In genomic region chr12:8612629-8613028, GRCh38 we compare ENCODE assay signal across 26 cellular contexts. TPM values are rescaled to one million over a fixed set of nuclear protein-coding genes. Genes with fewer than 3 reads are reported as not detected.
A peak's percentile ranks its signal among the peaks of the same experiment; 100 is the strongest.
DNase-seq lines count a peak whose midpoint lies in the region; ATAC-seq and TF ChIP-seq lines count a peak whose summit lies in the region.
"Had no signal": no experiment of that assay in that cellular context is flagged by ENCODE, and none has a peak within 500 bp of the region (broad histone marks: within the 10 kb centered on the region; RNA-seq: fewer than 3 reads in every experiment).

Gene AICDA (minus strand): TSS chr12:8612859. CDS start chr12:8612767, 92 bp downstream.

- H3K27me3 Mint-ChIP-seq in CD14-positive monocyte (ENCODE audit: low read depth in 3 of 3) = peaks cover 1 to 4% (median 3%) of the 10 kb centered on the region in 3 donors
- H3K27me3 Mint-ChIP-seq: CD4-positive, alpha-beta memory T cell; IgD-negative memory B cell had no signal

- peak within 1 kb of the TSS; percentile 41 for H2AK5ac ChIP-seq in mesenchymal stem cell (ENCODE audit: low read length, severe bottlenecking)

- no peaks in the 10 kb centered on the region for H3K36me3 Mint-ChIP-seq in CD14-positive monocyte
- H3K36me3 Mint-ChIP-seq: CD4-positive, alpha-beta memory T cell; IgD-negative memory B cell; naive thymus-derived CD8-positive, alpha-beta T cell had no signal

- H2BK12ac ChIP-seq in mesenchymal stem cell (ENCODE audit: low read length in 2 of 2) = no peak within 1 kb of the TSS

- TF ChIP-seq CTCF in GM12875 (IDR thresholded peaks at IDR 0.05; ENCODE audit: borderline replicate concordance, insufficient read depth, low read depth, low read length) (no peak), CD14-positive monocyte (IDR thresholded peaks at IDR 0.05) (no peak)

- H2AFZ ChIP-seq in Karpas-422 (ENCODE audit: low read length) (0 out of 2 replicates have a peak within 1 kb of the TSS, but pooled peaks have one; percentile 22), mesenchymal stem cell (ENCODE audit: low read depth, low read length) (no peak within 1 kb of the TSS)

- H3K27me3 ChIP-seq in Karpas-422 (ENCODE audit: low read length) (no peaks in the 10 kb centered on the region), mesenchymal stem cell (ENCODE audit: control insufficient read depth in 1 of 2, insufficient read depth in 1 of 2, low read length in 2 of 2) (no peaks in the 10 kb centered on the region)

- H2BK5ac ChIP-seq in mesenchymal stem cell (ENCODE audit: low read depth, low read length, poor library complexity, severe bottlenecking) = no peak within 1 kb of the TSS

- peaks cover 23% of the 10 kb centered on the region for H3K4me1 Mint-ChIP-seq in CD14-positive monocyte

- intact Hi-C loops in CD14-positive monocyte (cut with micrococcal nuclease) = loop anchor here in 1 of 2 donors (5.0 kb wide), 1 partner anchor 60 kb away; no protein-coding TSS in a partner anchor

- ATAC-seq in GM19351 (IDR thresholded peaks at IDR 0.05; ENCODE audit: unreplicated experiment) = peak; percentile 41
- ATAC-seq in HG03045 (IDR thresholded peaks at IDR 0.05; ENCODE audit: unreplicated experiment) = no peak
- ATAC-seq: left colon; naive thymus-derived CD8-positive, alpha-beta T cell; right cardiac atrium had no signal

- H3K4me3 Mint-ChIP-seq in CD14-positive monocyte = no peak within 1 kb of the TSS
- H3K4me3 Mint-ChIP-seq: activated CD4-positive, alpha-beta T cell treated with anti-CD3 and anti-CD28 coated beads, Interleukin-2, amount 10 ng/mL, durations not matched to agents 7 days and 5 days; activated naive CD8-positive, alpha-beta T cell treated with anti-CD3 and anti-CD28 coated beads, Interleukin-2, amount 10 ng/mL, durations not matched to agents 7 days and 5 days; CD4-positive, alpha-beta memory T cell; H9; naive thymus-derived CD8-positive, alpha-beta T cell had no signal

- H3K27ac ChIP-seq in Karpas-422 (ENCODE audit: low read length) (no peak within 1 kb of the TSS), mesenchymal stem cell (ENCODE audit: low read length, poor library complexity, severe bottlenecking) (no peak within 1 kb of the TSS)
- H3K27ac ChIP-seq: thoracic aorta had no signal

- H4K91ac ChIP-seq in mesenchymal stem cell (ENCODE audit: low read length) = no peak within 1 kb of the TSS

- H3K14ac ChIP-seq in mesenchymal stem cell (ENCODE audit: low read length in 2 of 2) = no peak within 1 kb of the TSS

- peaks cover 0 to 2% (median 0%) of the 10 kb centered on the region in 7 donors for H3K9me3 Mint-ChIP-seq in CD14-positive monocyte
- H3K9me3 Mint-ChIP-seq: activated CD4-positive, alpha-beta T cell treated with anti-CD3 and anti-CD28 coated beads, Interleukin-2, amount 10 ng/mL, durations not matched to agents 7 days and 5 days; activated naive CD8-positive, alpha-beta T cell treated with anti-CD3 and anti-CD28 coated beads, Interleukin-2, amount 10 ng/mL, durations not matched to agents 7 days and 5 days; CD4-positive, alpha-beta memory T cell; H9; naive thymus-derived CD8-positive, alpha-beta T cell had no signal

- no peak within 1 kb of the TSS for H3K27ac Mint-ChIP-seq in CD14-positive monocyte
- H3K27ac Mint-ChIP-seq: activated CD4-positive, alpha-beta T cell treated with anti-CD3 and anti-CD28 coated beads, Interleukin-2, amount 10 ng/mL, durations not matched to agents 7 days and 5 days; activated naive CD8-positive, alpha-beta T cell treated with anti-CD3 and anti-CD28 coated beads, Interleukin-2, amount 10 ng/mL, durations not matched to agents 7 days and 5 days; naive thymus-derived CD8-positive, alpha-beta T cell had no signal

- 64% methylated on average over 2 of the region's 2 CpGs for WGBS in mesenchymal stem cell

- H3K4me3 ChIP-seq in GM12875 (ENCODE audit: low read depth, low read length) (peak within 1 kb of the TSS; percentile 65), Karpas-422 (ENCODE audit: low read length) (peak within 1 kb of the TSS; percentile 22; the same call in 1 of the 2 replicates), mesenchymal stem cell (ENCODE audit: insufficient read depth in 1 of 2, low read depth in 1 of 2, low read length in 2 of 2) (no peak within 1 kb of the TSS)
- H3K4me3 ChIP-seq: thoracic aorta had no signal

- peak; percentile 57 for DNase-seq in Karpas-422
- no peak for DNase-seq in mesenchymal stem cell
- no peak for DNase-seq in stimulated activated CD4-positive, alpha-beta T cell treated with anti-CD3 and anti-CD28 coated beads, Interleukin-2, amount 100 ng/mL, for 48 hours
- DNase-seq in NCI-H1092 (lab: John Stamatoyannopoulos, UW) = no peak
- no peak for DNase-seq in CD14-positive monocyte (ENCODE audit: low spot score)
- DNase-seq: activated CD4-positive, alpha-beta T cell treated with anti-CD3 and anti-CD28 coated beads, Interleukin-2, amount 10 ng/mL, durations not matched to agents 7 days and 5 days; activated CD8-positive, alpha-beta memory T cell treated with anti-CD3 and anti-CD28 coated beads, Interleukin-2, amount 50 U/mL, for 4 hours; activated naive CD8-positive, alpha-beta T cell treated with anti-CD3 and anti-CD28 coated beads, Interleukin-2, amount 10 ng/mL, durations not matched to agents 7 days and 5 days; CD4-positive, alpha-beta memory T cell; DMS153; H9; left colon; naive thymus-derived CD8-positive, alpha-beta T cell; OCI-M1; right cardiac atrium; SIG-M5; T-helper 1 cell had no signal

- H3K36me3 ChIP-seq in Karpas-422 (ENCODE audit: insufficient read depth, low read length) (no peaks in the 10 kb centered on the region), mesenchymal stem cell (ENCODE audit: control insufficient read depth in 1 of 2, insufficient read depth in 2 of 2, low read depth in 1 of 2, low read length in 2 of 2) (no peaks in the 10 kb centered on the region)
- H3K36me3 ChIP-seq: thoracic aorta had no signal

- H3K9me2 ChIP-seq in Karpas-422 (replicated peaks; ENCODE audit: insufficient read depth, low read length) = no peaks in the 10 kb centered on the region

- H3K4me1 ChIP-seq in Karpas-422 (ENCODE audit: low read length) (peaks cover 49% of the 10 kb centered on the region), mesenchymal stem cell (ENCODE audit: control insufficient read depth, insufficient read depth, low read depth, low read length) (peaks cover 3% of the 10 kb centered on the region)

- H3K9me3 ChIP-seq in Karpas-422 (ENCODE audit: low read length) (no peaks in the 10 kb centered on the region), mesenchymal stem cell (ENCODE audit: control insufficient read depth, low read length) (no peaks in the 10 kb centered on the region)
- H3K9me3 ChIP-seq: thoracic aorta had no signal

- no peaks in the 10 kb centered on the region for H3K79me1 ChIP-seq in mesenchymal stem cell (replicated peaks; ENCODE audit: low read length, poor library complexity, severe bottlenecking)

- no peak within 1 kb of the TSS for H4K8ac ChIP-seq in mesenchymal stem cell (ENCODE audit: low read length)

- H3K23ac ChIP-seq in mesenchymal stem cell (ENCODE audit: low read length in 2 of 2) = no peak within 1 kb of the TSS

- no peaks in the 10 kb centered on the region for H4K20me1 ChIP-seq in Karpas-422 (ENCODE audit: insufficient read depth, low read depth, low read length)

- H3K18ac ChIP-seq in mesenchymal stem cell (ENCODE audit: low read depth in 1 of 2, low read length in 2 of 2) = no peak within 1 kb of the TSS

- H3K4me2 ChIP-seq in Karpas-422 (ENCODE audit: low read depth, low read length, poor library complexity, severe bottlenecking) = peak within 1 kb of the TSS; percentile 61
- no peak within 1 kb of the TSS for H3K4me2 ChIP-seq in mesenchymal stem cell (ENCODE audit: low read length, poor library complexity, severe bottlenecking)

- H2BK120ac ChIP-seq in mesenchymal stem cell (ENCODE audit: low read depth, low read length) = no peak within 1 kb of the TSS

- H3K4ac ChIP-seq in mesenchymal stem cell (ENCODE audit: low read depth in 1 of 2, low read length in 2 of 2) = no peak within 1 kb of the TSS

- H2BK15ac ChIP-seq in mesenchymal stem cell (ENCODE audit: low read depth, poor library complexity, severe bottlenecking) = no peak within 1 kb of the TSS

- H3K9ac ChIP-seq in Karpas-422 (ENCODE audit: low read length) (peak within 1 kb of the TSS; percentile 20; the same call in 1 of the 2 replicates), mesenchymal stem cell (ENCODE audit: low read length) (no peak within 1 kb of the TSS)

- H3K79me2 ChIP-seq in Karpas-422 (ENCODE audit: low read length) = no peaks in the 10 kb centered on the region

RNA-seq across cellular contexts. Expression of gene AICDA, which starts in this region (rescaled TPM):
- 2.6 and 6.3 TPM in 2 replicates for total RNA-seq in Karpas-422 (2014; rRNA removed; shearing (Covaris generic); ENCODE audit: low replicate concordance)
- not detected for polyA plus RNA-seq in mesenchymal stem cell (2013, experiment 1 of 2)
- polyA plus RNA-seq in mesenchymal stem cell (2013, experiment 2 of 2) = not detected
- under 1 TPM in 1 of 2 donors, not detected in 1; 0.15 TPM for polyA plus RNA-seq in CD14-positive monocyte
- total RNA-seq: activated CD4-positive, alpha-beta T cell treated with anti-CD3 and anti-CD28 coated beads, Interleukin-2, amount 10 ng/mL, durations not matched to agents 7 days and 5 days; activated naive CD8-positive, alpha-beta T cell treated with anti-CD3 and anti-CD28 coated beads, Interleukin-2, amount 10 ng/mL, durations not matched to agents 7 days and 5 days; CD4-positive, alpha-beta memory T cell; fibroblast of lung; left colon; mesenteric fat pad; naive thymus-derived CD8-positive, alpha-beta T cell; osteocyte; right cardiac atrium; thoracic aorta had no signal
- polyA plus RNA-seq: AG04450; CD4-positive, alpha-beta memory T cell; fibroblast of lung; naive thymus-derived CD8-positive, alpha-beta T cell; right cardiac atrium had no signal

Comparison
In these comparisons a context has a peak if more than half of its experiments do, and no peak if none do; other contexts are left out.
1. H3K4me3 ChIP-seq: peak in GM12875 (single experiment) and Karpas-422 (single experiment); none in mesenchymal stem cell (0 of 2).